ENCODE assay signal across 8 cellular contexts in the genomic region with DNA sequence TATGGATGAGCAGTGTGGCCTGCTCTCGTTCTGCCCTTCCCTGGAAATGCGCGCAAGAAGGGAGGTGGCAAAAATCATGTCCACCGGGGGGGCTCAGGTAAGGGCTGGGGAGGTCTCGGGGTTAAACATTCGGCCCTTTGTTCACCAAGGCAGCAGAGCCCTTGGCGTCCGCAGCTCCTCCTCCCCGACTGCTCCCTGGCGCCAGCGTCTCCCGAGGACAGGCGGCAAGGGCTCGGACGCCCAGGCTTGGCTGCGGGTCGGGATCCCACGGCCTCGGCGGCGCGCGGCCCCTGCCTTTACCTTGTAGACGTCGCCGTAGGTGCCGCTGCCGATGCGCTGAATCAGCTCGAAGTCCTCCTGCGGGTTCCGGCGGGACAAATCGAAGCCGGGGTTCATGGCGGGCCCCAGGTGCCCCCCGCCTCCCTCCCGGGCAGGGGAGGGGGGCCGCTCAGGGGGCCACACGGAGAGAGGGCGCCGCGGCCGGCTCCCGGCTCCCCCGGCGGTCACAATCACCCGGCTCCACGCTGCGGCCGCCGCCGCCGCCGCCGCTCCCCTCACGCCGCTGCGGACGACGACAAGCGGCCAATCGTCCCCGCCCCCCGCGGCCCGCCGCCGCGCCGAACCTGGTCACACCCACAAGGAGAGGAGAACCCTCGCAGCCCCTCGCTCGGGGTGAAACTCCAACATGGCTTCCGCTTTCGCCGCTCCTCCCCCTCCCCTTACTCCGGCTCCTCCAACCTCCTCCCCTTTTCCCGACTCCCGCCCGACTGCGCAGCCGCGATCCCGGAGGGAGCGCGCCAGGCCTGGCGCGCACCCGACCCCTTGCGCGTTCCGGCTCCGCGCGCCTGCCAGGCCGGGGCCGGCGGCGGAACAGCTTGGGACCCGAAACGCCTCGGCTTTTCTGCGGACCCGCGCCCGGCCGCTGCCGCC. TPM values are rescaled to one million over a fixed set of nuclear protein-coding genes. Genes with fewer than 3 reads are reported as not detected.
DNase-seq lines count a peak whose midpoint lies in the region; ATAC-seq and TF ChIP-seq lines count a peak whose summit lies in the region.

A gene (minus strand): TSS at position 694 of the 930 bp plus-strand sequence. CDS start 298 bp downstream, at position 396.

- POLR2A ChIA-PET in IMR-90 (lab: Charles Lee; ENCODE audit: unreplicated experiment): no interaction called here

- peak within 1 kb of the TSS; percentile 94 for H4K91ac ChIP-seq in IMR-90 (ENCODE audit: insufficient read depth, low read depth, low read length)

- H3K14ac ChIP-seq in IMR-90 (replicated peaks; ENCODE audit: low read depth, low read length): peak within 1 kb of the TSS; percentile 90

- peaks cover 8% of the 10 kb centered on the region for H3K9me1 ChIP-seq in IMR-90 (ENCODE audit: insufficient read depth, low read length)

- H3K27me3 ChIP-seq in IMR-90 (ENCODE audit: control insufficient read depth, insufficient read depth, low read length): no peaks in the 10 kb centered on the region

- peak within 1 kb of the TSS; percentile 95 for H3K4me2 ChIP-seq in IMR-90 (ENCODE audit: low read depth, low read length)

- H2AFZ ChIP-seq in IMR-90 (replicated peaks; ENCODE audit: low read length, poor library complexity): peak within 1 kb of the TSS; percentile 92

- peak within 1 kb of the TSS; percentile 87 for H3K27ac ChIP-seq in IMR-90 (ENCODE audit: insufficient read depth, low read length)

- intact Hi-C loops in IMR-90 (cut with micrococcal nuclease): loop anchor here (2.0 to 10.0 kb wide), 6 partner anchors 56 to 260 kb away; no protein-coding TSS in a partner anchor

- in situ Hi-C loops in IMR-90 (cut with MboI; ENCODE audit: low sequenced_read_pairs): loop anchor here (5.0 kb wide), 1 partner anchor 70 kb away; no protein-coding TSS in a partner anchor

- WGBS in IMR-90 (ENCODE audit: extremely low coverage in 2 of 2, insufficient read length in 1 of 2), 2 experiments: 0% methylated on average over 80 of the region's 109 CpGs; no CpG with 5 or more reads in 1 of the 2 experiments

- no peak for TF ChIP-seq RAD21 in IMR-90 (IDR thresholded peaks at IDR 0.05; ENCODE audit: low read length)

- CTCF ChIA-PET in IMR-90 (lab: Yijun Ruan, JAX): interaction anchor here (0.6 to 1.1 kb wide), 2 partner anchors 20 to 260 kb away, joined by 3 read pairs; no protein-coding TSS in a partner anchor

- H2BK15ac ChIP-seq in IMR-90 (ENCODE audit: low read depth, low read length): peak within 1 kb of the TSS; percentile 30; the same call in 2 of the 3 replicates

- H3K79me1 ChIP-seq in IMR-90 (ENCODE audit: low read depth in 1 of 2, low read length in 2 of 2): peaks cover 13 to 55% of the 10 kb centered on the region in 2 experiments

- H3K4me3 ChIP-seq in IMR-90 (ENCODE audit: insufficient read depth, low read depth, low read length) (peak within 1 kb of the TSS; percentile 97), epithelial cell of proximal tubule (ENCODE audit: low read depth, low read length) (peak within 1 kb of the TSS; percentile 88)

- peaks cover 38% of the 10 kb centered on the region for H4K20me1 ChIP-seq in IMR-90 (ENCODE audit: insufficient read depth, low read length)

- peak within 1 kb of the TSS; percentile 88 for H2AK5ac ChIP-seq in IMR-90 (ENCODE audit: low read depth, low read length)

- H3K56ac ChIP-seq in IMR-90 (ENCODE audit: extremely low read depth, insufficient read depth, low read length): peak within 1 kb of the TSS; percentile 89

- H3K18ac ChIP-seq in IMR-90 (ENCODE audit: low read depth, low read length): peak within 1 kb of the TSS; percentile 96

- H3K4ac ChIP-seq in IMR-90 (ENCODE audit: low read depth, low read length): peak within 1 kb of the TSS; percentile 93

- peak within 1 kb of the TSS; percentile 69 for H4K5ac ChIP-seq in IMR-90 (ENCODE audit: low read depth, low read length)

- H2AK9ac ChIP-seq in IMR-90 (replicated peaks; ENCODE audit: low read depth, low read length, poor library complexity): peak within 1 kb of the TSS; percentile 91

- H3K9ac ChIP-seq in IMR-90 (ENCODE audit: low read depth, low read length): peak within 1 kb of the TSS; percentile 89

- ATAC-seq in GM21528 (IDR thresholded peaks at IDR 0.05; ENCODE audit: low FRiP score, unreplicated experiment) (peak; percentile 75), IMR-90 (ENCODE audit: low read depth) (peak; percentile 89)

- H3K9me3 ChIP-seq in IMR-90 (ENCODE audit: control insufficient read depth, insufficient read depth, low read length): no peaks in the 10 kb centered on the region

- TF ChIP-seq CTCF in IMR-90 (conservative IDR thresholded peaks at IDR 0.05; ENCODE audit: low read depth, low read length) (no peak), epithelial cell of proximal tubule (conservative IDR thresholded peaks at IDR 0.05; ENCODE audit: low read depth, low read length) (peak; percentile 0)

- peak within 1 kb of the TSS; percentile 96 for H3K23ac ChIP-seq in IMR-90 (ENCODE audit: low read depth, low read length)

- peak; percentile 98 for DNase-seq in DMS 273 (lab: John Stamatoyannopoulos, UW; ENCODE audit: unreplicated experiment)
- peak; percentile 94 for DNase-seq in IMR-90
- DNase-seq in OCI-M2 (lab: John Stamatoyannopoulos, UW; ENCODE audit: unreplicated experiment): peak; percentile 66
- DNase-seq in activated T-cell treated with anti-CD3 and anti-CD28 coated beads for 48 hours (ENCODE audit: low read depth): peak; percentile 81
- no peak for DNase-seq in epithelial cell of proximal tubule (ENCODE audit: low read depth)
- peak; percentile 94 for DNase-seq in mucosa of gallbladder (ENCODE audit: low spot score)
- DNase-seq in stimulated activated CD8-positive, alpha-beta memory T cell treated with anti-CD3 and anti-CD28 coated beads, Interleukin-4, amount 100 ng/mL, for 24 hours (ENCODE audit: low read depth): peak; percentile 75

- no TSS peak for BruUV-seq in IMR-90 (replicated peaks; lab: Mats Ljungman, UMichigan)

- dilution Hi-C loops in IMR-90 (cut with HindIII; ENCODE audit: low sequenced_read_pairs, unreplicated experiment): no loop called here

- peak within 1 kb of the TSS; percentile 73 for H2BK120ac ChIP-seq in IMR-90 (ENCODE audit: low read depth, low read length)

- peak within 1 kb of the TSS; percentile 46 to 56 for H4K8ac ChIP-seq in IMR-90 (ENCODE audit: low read depth in 2 of 2, low read length in 2 of 2)

- H3K36me3 ChIP-seq in IMR-90 (ENCODE audit: control insufficient read depth, insufficient read depth, low read length): no peaks in the 10 kb centered on the region

- peak within 1 kb of the TSS; percentile 94 for H2BK5ac ChIP-seq in IMR-90 (ENCODE audit: low read depth, low read length, poor library complexity, severe bottlenecking)

- TF ChIP-seq POLR2A in IMR-90 (IDR thresholded peaks at IDR 0.05; ENCODE audit: low read depth, low read length): peak; percentile 76

- peak within 1 kb of the TSS; percentile 43 for H2BK20ac ChIP-seq in IMR-90 (ENCODE audit: low read depth, low read length)

- peaks cover 17% of the 10 kb centered on the region for H3K4me1 ChIP-seq in IMR-90 (ENCODE audit: control insufficient read depth, insufficient read depth, low read length)

TF ChIP-seq in IMR-90, 13 proteins besides CTCF, POLR2A, EP300 and RAD21:
- TF ChIP-seq RCOR1 (IDR thresholded peaks at IDR 0.05; ENCODE audit: insufficient replicate concordance, low read length) (no peak), RFX5 (IDR thresholded peaks at IDR 0.05; ENCODE audit: low read depth, low read length) (no peak), MAZ (IDR thresholded peaks at IDR 0.05; ENCODE audit: borderline replicate concordance, low read depth, low read length) (peak; percentile 93), MAFK (IDR thresholded peaks at IDR 0.05; ENCODE audit: low read depth, low read length) (0 out of 2 replicates have a peak, but pooled peaks have one; percentile 4), FOS (IDR thresholded peaks at IDR 0.05; ENCODE audit: low read depth, low read length) (no peak), CEBPB (IDR thresholded peaks at IDR 0.05; ENCODE audit: low read depth, low read length) (no peak), CHD1 (IDR thresholded peaks at IDR 0.05; ENCODE audit: low read depth, low read length) (no peak), MXI1 (IDR thresholded peaks at IDR 0.05; ENCODE audit: borderline replicate concordance, low read depth, low read length) (peak; percentile 55; the same call in 1 of the 2 replicates)
- TF ChIP-seq, protein P1, sequence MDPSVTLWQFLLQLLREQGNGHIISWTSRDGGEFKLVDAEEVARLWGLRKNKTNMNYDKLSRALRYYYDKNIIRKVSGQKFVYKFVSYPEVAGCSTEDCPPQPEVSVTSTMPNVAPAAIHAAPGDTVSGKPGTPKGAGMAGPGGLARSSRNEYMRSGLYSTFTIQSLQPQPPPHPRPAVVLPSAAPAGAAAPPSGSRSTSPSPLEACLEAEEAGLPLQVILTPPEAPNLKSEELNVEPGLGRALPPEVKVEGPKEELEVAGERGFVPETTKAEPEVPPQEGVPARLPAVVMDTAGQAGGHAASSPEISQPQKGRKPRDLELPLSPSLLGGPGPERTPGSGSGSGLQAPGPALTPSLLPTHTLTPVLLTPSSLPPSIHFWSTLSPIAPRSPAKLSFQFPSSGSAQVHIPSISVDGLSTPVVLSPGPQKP (IDR thresholded peaks at IDR 0.05; ENCODE audit: borderline replicate concordance, low read depth, low read length): no peak

RNA-seq across cellular contexts. Expression of the gene that starts here (rescaled TPM):
- total RNA-seq in IMR-90 (2012; rRNA removed) (32.6 and 48.3 TPM in 2 replicates), epithelial cell of proximal tubule (18.3 and 25.1 TPM in 2 replicates), mucosa of gallbladder (69.2 TPM)
- 12.2 and 13.2 TPM in 2 replicates for polyA plus RNA-seq in IMR-90 (2012; rRNA removed)
- polyA plus RNA-seq in IMR-90 (2012; cell fraction: cytosol; rRNA removed): 2.0 and 2.7 TPM in 2 replicates
- polyA plus RNA-seq in IMR-90 (2012; cell fraction: nucleus; rRNA removed; ENCODE audit: low replicate concordance): 5.4 and 33.0 TPM in 2 replicates
